1 cellular context compared by ENCODE assay signal in the genomic region with DNA sequence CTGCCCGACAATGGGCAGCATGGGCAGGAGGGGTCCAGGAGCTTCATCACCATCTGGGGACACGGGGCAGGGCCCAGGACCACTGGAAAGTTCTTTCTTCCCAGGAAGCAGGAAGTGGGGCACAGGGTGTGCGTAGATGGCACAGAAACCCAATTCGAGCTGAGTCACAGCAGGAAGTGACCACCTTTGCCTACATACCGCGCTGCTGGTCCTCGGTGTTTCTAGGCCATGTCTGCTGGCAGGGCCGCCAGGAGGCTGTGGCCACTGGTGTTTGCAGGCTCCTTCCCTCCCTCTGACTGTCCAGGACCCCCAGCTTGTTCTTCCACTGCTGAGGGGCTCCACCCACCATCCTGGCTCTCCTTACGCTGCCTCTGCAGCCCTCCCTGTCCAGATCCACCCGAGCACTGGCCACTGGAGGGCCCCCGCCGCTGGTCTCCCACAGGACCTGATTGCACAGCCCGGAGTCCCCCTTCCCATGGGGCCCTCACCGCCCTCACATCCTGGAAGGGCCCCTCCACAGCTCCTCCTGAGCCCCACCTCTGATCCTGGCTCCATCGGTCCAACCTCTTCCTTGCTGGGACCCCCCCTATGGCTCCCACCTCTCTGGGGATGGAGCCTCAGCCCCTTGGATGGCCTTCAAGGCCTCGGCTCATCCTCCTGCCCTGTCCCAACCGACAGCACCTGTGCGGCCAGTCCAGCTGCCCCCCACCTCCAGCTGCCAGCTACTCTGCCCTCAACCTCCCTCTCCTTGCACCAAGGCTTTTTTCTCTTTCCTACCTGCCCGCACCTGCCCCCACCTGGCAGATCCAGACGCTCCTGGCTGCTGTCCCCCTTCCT.
TF ChIP-seq lines count a peak whose summit lies in the region.

No MANE protein-coding gene starts in this region.

TF ChIP-seq in WTC11, 78 proteins besides CTCF, POLR2A, EP300 and RAD21 (continued from another document):
- no peak for TF ChIP-seq GTF2I (CRISPR knock-in tag; conservative IDR thresholded peaks at IDR 0.05)
- no peak for TF ChIP-seq SP1 (CRISPR knock-in tag; conservative IDR thresholded peaks at IDR 0.05)
